Comparison of ENCODE assay signal across 8 cellular contexts in genomic region chr3:168024537-168024941, GRCh38.
DNase-seq lines count a peak whose midpoint lies in the region; ATAC-seq, FAIRE-seq and TF ChIP-seq lines count a peak whose summit lies in the region.

No MANE protein-coding gene starts in this region.

- DNase-seq in GM04504 (ENCODE audit: low read depth) (peak; percentile 69), SJCRH30 (peak; percentile 20 to 50), fibroblast of the conjunctiva (ENCODE audit: low read depth) (peak; percentile 51), stromal cell of bone marrow (ENCODE audit: low read depth) (peak; percentile 91), cortex of kidney (lab: John Stamatoyannopoulos, UW) (no peak), lower leg skin (ENCODE audit: low spot score in 2 of 2) (no peak), GM19239 (ENCODE audit: insufficient read length, low spot score) (no peak)

- no peak for FAIRE-seq in GM19239 (lab: Jason Lieb, UNC)

- 22 to 50% methylated on average over 5 of the region's 5 CpGs for WGBS in lower leg skin, 2 donors

- TF ChIP-seq CTCF in lower leg skin (IDR thresholded peaks at IDR 0.05): no peak

- no peaks in the 10 kb centered on the region for H3K27me3 ChIP-seq in SJCRH30

- peak overlapping the region; percentile 23 for H3K27ac ChIP-seq in SJCRH30

- H3K4me1 ChIP-seq in SJCRH30: peaks cover 7% of the 10 kb centered on the region

- H3K9me3 ChIP-seq in SJCRH30 (replicated peaks): no peaks in the 10 kb centered on the region

- H3K4me3 ChIP-seq in SJCRH30 (no peak overlapping the region), lower leg skin (ENCODE audit: low read depth, poor library complexity, severe bottlenecking) (no peak overlapping the region)

- TF ChIP-seq POLR2A in lower leg skin (IDR thresholded peaks at IDR 0.05): no peak

- peaks cover 32% of the 10 kb centered on the region for H3K36me3 ChIP-seq in SJCRH30

- intact Hi-C loops in lower leg skin (cut with DNase I; ENCODE audit: low total_unique reads): no loop called here

- ATAC-seq in HG03460 (IDR thresholded peaks at IDR 0.05; ENCODE audit: unreplicated experiment): peak; percentile 76

Comparison
In these comparisons a context has a peak if more than half of its experiments do, and no peak if none do; other contexts are left out.
1. DNase-seq: peak in GM04504 (single experiment), SJCRH30 (2 of 2), fibroblast of the conjunctiva (single experiment) and stromal cell of bone marrow (single experiment); none in cortex of kidney (single experiment), lower leg skin (0 of 2) and GM19239 (single experiment).